Comparison of ENCODE assay signal across 12 cellular contexts in genomic region chr14:65170318-65170717, GRCh38.
A peak's percentile ranks its signal among the peaks of the same experiment; 100 is the strongest.
DNase-seq lines count a peak whose midpoint lies in the region; ATAC-seq, FAIRE-seq and TF ChIP-seq lines count a peak whose summit lies in the region.
"Had no signal": no experiment of that assay in that cellular context is flagged by ENCODE, and none has a peak within 500 bp of the region (broad histone marks: within the 10 kb centered on the region; RNA-seq: fewer than 3 reads in every experiment).

No MANE protein-coding gene starts in this region.

- H3F3A ChIP-seq in MM.1S (ENCODE audit: insufficient read depth, low read length) = peaks cover 7% of the 10 kb centered on the region
- H3F3A ChIP-seq in PC-9 (ENCODE audit: insufficient read depth, low read depth) = no peaks in the 10 kb centered on the region

- H3K9me2 ChIP-seq in MM.1S (replicated peaks; ENCODE audit: insufficient read depth, low read length) = no peaks in the 10 kb centered on the region
- no peaks in the 10 kb centered on the region for H3K9me2 ChIP-seq in PC-9 (ENCODE audit: insufficient read depth)

- peaks cover 5% of the 10 kb centered on the region for H3K4me1 ChIP-seq in parathyroid adenoma
- peaks cover 6% of the 10 kb centered on the region for H3K4me1 ChIP-seq in MM.1S (ENCODE audit: low read length)
- H3K4me1 ChIP-seq in small intestine (ENCODE audit: control insufficient read depth in 2 of 2, insufficient read depth in 1 of 2, low read depth in 1 of 2, low read length in 1 of 2) = no peaks in the 10 kb centered on the region
- H3K4me1 ChIP-seq in PC-9 (replicated peaks; ENCODE audit: insufficient read depth) = 0 out of 2 replicates have a peak, but pooled peaks cover 8% of the 10 kb centered on the region

- H3K9me3 ChIP-seq in parathyroid adenoma (ENCODE audit: control insufficient read depth, low read length) (no peaks in the 10 kb centered on the region), MM.1S (replicated peaks; ENCODE audit: insufficient read depth, low read length) (no peaks in the 10 kb centered on the region), small intestine (ENCODE audit: control insufficient read depth, low read depth) (no peaks in the 10 kb centered on the region), PC-9 (ENCODE audit: insufficient read depth, low read depth) (no peaks in the 10 kb centered on the region; the same call in 1 of the 2 replicates)
- H3K9me3 ChIP-seq: upper lobe of right lung had no signal

- no peak for FAIRE-seq in small intestine (lab: Jason Lieb, UNC)

- no TSS peak for BruUV-seq in PC-9 (replicated peaks; lab: Mats Ljungman, UMichigan)

- H4K20me1 ChIP-seq in MM.1S (ENCODE audit: insufficient read depth, low read length) = no peaks in the 10 kb centered on the region
- H4K20me1 ChIP-seq in PC-9 (ENCODE audit: insufficient read depth) = no peaks in the 10 kb centered on the region

- H3K9ac ChIP-seq in parathyroid adenoma = no peak overlapping the region
- no peak overlapping the region for H3K9ac ChIP-seq in MM.1S (ENCODE audit: low read length)

- 57 to 61% (median 59%) methylated on average over 7 of the region's 7 CpGs for WGBS in small intestine, 3 donors

- DNase-seq in GM06990 (ENCODE audit: extremely low read depth, insufficient read length) = no peak
- no peak for DNase-seq in dorsolateral prefrontal cortex
- no peak for DNase-seq in MM.1S
- DNase-seq in small intestine = no peak
- DNase-seq in PC-9 = no peak
- DNase-seq: NCI-H524, upper lobe of right lung had no signal

- H3K79me2 ChIP-seq in parathyroid adenoma = no peaks in the 10 kb centered on the region
- no peaks in the 10 kb centered on the region for H3K79me2 ChIP-seq in MM.1S (ENCODE audit: low read length)
- H3K79me2 ChIP-seq in PC-9 (ENCODE audit: low read depth) = no peaks in the 10 kb centered on the region

- TF ChIP-seq CTCF in GM06990 (IDR thresholded peaks at IDR 0.05; ENCODE audit: insufficient read depth, low read length, poor library complexity, severe bottlenecking) = no peak
- TF ChIP-seq CTCF in dorsolateral prefrontal cortex (IDR thresholded peaks at IDR 0.05 in 54 of 56, conservative IDR thresholded peaks at IDR 0.05 in 2 of 56; ENCODE audit: low read depth in 1 of 56, partially characterized antibody in 56 of 56) = no peak
- TF ChIP-seq CTCF in parathyroid adenoma (IDR thresholded peaks at IDR 0.05) = no peak
- TF ChIP-seq CTCF in MM.1S (IDR thresholded peaks at IDR 0.05; ENCODE audit: low read length) = no peak
- no peak for TF ChIP-seq CTCF in PC-9 (conservative IDR thresholded peaks at IDR 0.05)

- no peaks in the 10 kb centered on the region for H3K27me3 Mint-ChIP-seq in IgD-negative memory B cell

- H3K4me2 ChIP-seq in parathyroid adenoma (ENCODE audit: low read length) (peak overlapping the region; percentile 73), MM.1S (ENCODE audit: low read depth, low read length) (no peak overlapping the region), PC-9 (no peak overlapping the region)

- H2AFZ ChIP-seq in parathyroid adenoma (peak overlapping the region; percentile 76), MM.1S (ENCODE audit: low read length) (no peak overlapping the region), PC-9 (no peak overlapping the region)

- intact Hi-C loops in dorsolateral prefrontal cortex (cut with DNase I) (loop anchor here (1.0 to 5.0 kb wide), 3 partner anchors 52 to 242 kb away; partner anchors contain the start of gene FUT8 (in 1 of the 2)), PC-9 (cut with micrococcal nuclease; ENCODE audit: unreplicated experiment) (no loop called here)

- H3K9me3 Mint-ChIP-seq in IgD-negative memory B cell = no peaks in the 10 kb centered on the region
- H3K9me3 Mint-ChIP-seq: immature natural killer cell, WTC11 had no signal

- H3K27ac ChIP-seq in dorsolateral prefrontal cortex (peak overlapping the region in 58 of 59 donors; percentile 59 to 98 (median 91)), parathyroid adenoma (no peak overlapping the region), MM.1S (ENCODE audit: low read length) (no peak overlapping the region), small intestine (ENCODE audit: low read depth in 1 of 2, low read length in 1 of 2) (peak overlapping the region in 1 of 2 donors; percentile 52), PC-9 (no peak overlapping the region)
- H3K27ac ChIP-seq: upper lobe of right lung had no signal

- no peak for ATAC-seq in HG03159 (IDR thresholded peaks at IDR 0.05; ENCODE audit: unreplicated experiment)
- ATAC-seq: upper lobe of right lung had no signal

- CTCF ChIA-PET in PC-9 (lab: Charles Lee) = no interaction called here

- no peaks in the 10 kb centered on the region for H3K36me3 Mint-ChIP-seq in IgD-negative memory B cell
- H3K36me3 Mint-ChIP-seq: immature natural killer cell, WTC11 had no signal

- peak overlapping the region; percentile 47 to 95 (median 86) for H3K4me3 Mint-ChIP-seq in IgD-negative memory B cell
- H3K4me3 Mint-ChIP-seq: WTC11 had no signal

- H3K4me1 Mint-ChIP-seq in IgD-negative memory B cell = peaks cover 23 to 53% (median 32%) of the 10 kb centered on the region in 3 donors

- H3K4me3 ChIP-seq in GM06990 (replicated peaks; ENCODE audit: low read depth, low read length) = peak overlapping the region; percentile 44; the same call in 1 of the 2 replicates
- H3K4me3 ChIP-seq in dorsolateral prefrontal cortex = peak overlapping the region; percentile 30 to 75 (median 54)
- no peak overlapping the region for H3K4me3 ChIP-seq in parathyroid adenoma (ENCODE audit: low read depth, low read length)
- H3K4me3 ChIP-seq in MM.1S (ENCODE audit: low read length) = no peak overlapping the region
- no peak overlapping the region for H3K4me3 ChIP-seq in small intestine (ENCODE audit: low read depth in 1 of 2, low read length in 2 of 2)
- no peak overlapping the region for H3K4me3 ChIP-seq in PC-9
- H3K4me3 ChIP-seq: upper lobe of right lung had no signal

- peak overlapping the region; percentile 34 to 96 (median 86) for H3K27ac Mint-ChIP-seq in IgD-negative memory B cell
- H3K27ac Mint-ChIP-seq: immature natural killer cell, WTC11 had no signal

- H3K27me3 ChIP-seq in GM06990 (replicated peaks; ENCODE audit: control insufficient read depth, insufficient read depth, low read length) (no peaks in the 10 kb centered on the region), dorsolateral prefrontal cortex (no peaks in the 10 kb centered on the region), parathyroid adenoma (ENCODE audit: control insufficient read depth, insufficient read depth, low read length) (no peaks in the 10 kb centered on the region), MM.1S (replicated peaks; ENCODE audit: insufficient read depth, low read length) (no peaks in the 10 kb centered on the region), small intestine (ENCODE audit: control insufficient read depth in 2 of 2, insufficient read depth in 2 of 2, low read length in 2 of 2) (no peaks in the 10 kb centered on the region), PC-9 (ENCODE audit: insufficient read depth, low read depth) (no peaks in the 10 kb centered on the region)

- no peaks in the 10 kb centered on the region for H3K36me3 ChIP-seq in GM06990 (ENCODE audit: control insufficient read depth, insufficient read depth, low read length)
- H3K36me3 ChIP-seq in parathyroid adenoma (ENCODE audit: control insufficient read depth, insufficient read depth, low read length) = no peaks in the 10 kb centered on the region
- H3K36me3 ChIP-seq in MM.1S (replicated peaks; ENCODE audit: insufficient read depth, low read length) = no peaks in the 10 kb centered on the region
- H3K36me3 ChIP-seq in small intestine (ENCODE audit: control insufficient read depth in 2 of 2, insufficient read depth in 2 of 2, low read length in 2 of 2) = no peaks in the 10 kb centered on the region
- no peaks in the 10 kb centered on the region for H3K36me3 ChIP-seq in PC-9 (ENCODE audit: low read depth)
- H3K36me3 ChIP-seq: upper lobe of right lung had no signal

- POLR2A ChIA-PET in PC-9 (lab: Charles Lee; ENCODE audit: unreplicated experiment) = no interaction called here

Comparison
In these comparisons a context has a peak if more than half of its experiments do, and no peak if none do; other contexts are left out.
1. H3K4me3 ChIP-seq: peak in GM06990 (single experiment) and dorsolateral prefrontal cortex (59 of 59); none in parathyroid adenoma (single experiment), MM.1S (single experiment), small intestine (0 of 2) and PC-9 (single experiment).
2. H3K27ac ChIP-seq: peak in dorsolateral prefrontal cortex (58 of 59); none in parathyroid adenoma (single experiment), MM.1S (single experiment) and PC-9 (single experiment).